Comparison of ENCODE assay signal across 14 cellular contexts in genomic region chr17:82278308-82278707, GRCh38. TPM values are rescaled to one million over a fixed set of nuclear protein-coding genes. Genes with fewer than 3 reads are reported as not detected.
DNase-seq lines count a peak whose midpoint lies in the region; ATAC-seq, FAIRE-seq and TF ChIP-seq lines count a peak whose summit lies in the region.
"Had no signal": no experiment of that assay in that cellular context is flagged by ENCODE, and none has a peak within 500 bp of the region (broad histone marks: within the 10 kb centered on the region; RNA-seq: fewer than 3 reads in every experiment).

No MANE protein-coding gene starts in this region.

- TF ChIP-seq CTCF in bronchial epithelial cell (IDR thresholded peaks at IDR 0.05; ENCODE audit: insufficient read depth, low read length, severe bottlenecking) = no peak
- TF ChIP-seq CTCF in kidney (IDR thresholded peaks at IDR 0.05; ENCODE audit: borderline replicate concordance, extremely low read depth, insufficient read depth) = no peak
- no peak for TF ChIP-seq CTCF in HFFc6 (IDR thresholded peaks at IDR 0.05)

- H3K4me1 Mint-ChIP-seq in HFFc6 (ENCODE audit: low read depth) = peaks cover 14% of the 10 kb centered on the region

- H3K9me3 Mint-ChIP-seq in HFFc6 = no peaks in the 10 kb centered on the region
- H3K9me3 Mint-ChIP-seq: IgD-negative memory B cell had no signal

- H3K27me3 ChIP-seq in BLaER1 (no peaks in the 10 kb centered on the region), bronchial epithelial cell (ENCODE audit: control insufficient read depth, insufficient read depth, low read length) (no peaks in the 10 kb centered on the region)

- FAIRE-seq in bronchial epithelial cell (lab: Jason Lieb, UNC) (peak; percentile 50), kidney (lab: Jason Lieb, UNC) (no peak)
- FAIRE-seq: GM18507 had no signal

- no peak overlapping the region for H3K27ac ChIP-seq in BLaER1
- H3K27ac ChIP-seq in kidney (ENCODE audit: low read depth in 2 of 2, low read length in 2 of 2) = no peak overlapping the region

- no peak overlapping the region for H3K27ac Mint-ChIP-seq in HFFc6
- H3K27ac Mint-ChIP-seq: H9 had no signal

- H3K4me3 ChIP-seq in BLaER1 (no peak overlapping the region), bronchial epithelial cell (ENCODE audit: low read depth, low read length) (no peak overlapping the region), kidney (ENCODE audit: low read length in 2 of 2) (no peak overlapping the region)

- H3K4me1 ChIP-seq in BLaER1 (peaks cover 43% of the 10 kb centered on the region), kidney (ENCODE audit: control insufficient read depth in 1 of 2, insufficient read depth in 1 of 2, low read depth in 1 of 2, low read length in 2 of 2) (peaks cover 9 to 20% of the 10 kb centered on the region in 2 donors)

- H3K27me3 Mint-ChIP-seq in HFFc6 (ENCODE audit: insufficient read depth) = peaks cover 4% of the 10 kb centered on the region; the same call in 1 of the 2 replicates

- H3K36me3 ChIP-seq in BLaER1 (no peaks in the 10 kb centered on the region), bronchial epithelial cell (ENCODE audit: control insufficient read depth, insufficient read depth, low read length) (no peaks in the 10 kb centered on the region), kidney (ENCODE audit: control insufficient read depth in 1 of 2, insufficient read depth in 2 of 2, low read length in 2 of 2) (no peaks in the 10 kb centered on the region)

- peak overlapping the region; percentile 33; the same call in 1 of the 2 replicates for H3K4me2 ChIP-seq in BLaER1

- H3K9ac ChIP-seq in BLaER1 = no peak overlapping the region
- peak overlapping the region in 1 of 2 donors; percentile 7 for H3K9ac ChIP-seq in kidney (ENCODE audit: low read length in 2 of 2)

- intact Hi-C loops in kidney (cut with DNase I) (no loop called here), Right ventricle myocardium inferior (cut with DNase I) (no loop called here)

- H4K20me1 ChIP-seq in BLaER1 = no peaks in the 10 kb centered on the region

- no peaks in the 10 kb centered on the region for H3K9me3 ChIP-seq in BLaER1
- no peaks in the 10 kb centered on the region for H3K9me3 ChIP-seq in kidney (ENCODE audit: control insufficient read depth in 1 of 2, low read length in 2 of 2)

- no peak overlapping the region for H3K4me3 Mint-ChIP-seq in HFFc6

- no peaks in the 10 kb centered on the region for H3K36me3 Mint-ChIP-seq in HFFc6 (ENCODE audit: low read depth)
- H3K36me3 Mint-ChIP-seq: IgD-negative memory B cell had no signal

- no peak for DNase-seq in bronchial epithelial cell (ENCODE audit: low read depth)
- peak; percentile 4 for DNase-seq in kidney
- DNase-seq in D341Med (ENCODE audit: low spot score) = no peak
- DNase-seq in Right ventricle myocardium inferior (ENCODE audit: missing footprints) = no peak
- no peak for DNase-seq in HFFc6
- DNase-seq: 8988T, DMS53, H9, NCI-H1930, SHP77 had no signal

- no peak for ATAC-seq in Right ventricle myocardium inferior

RNA-seq across cellular contexts. Expression of gene CSNK1D, which starts 4.8 kb away (rescaled TPM):
- total RNA-seq in bronchial epithelial cell (64.9 and 72.4 TPM in 2 replicates), kidney (160 TPM), Right ventricle myocardium inferior (62.6 TPM)
- 69.7 TPM for polyA plus RNA-seq in kidney (ENCODE audit: insufficient read depth, low read depth, low replicate concordance)
- total RNA-seq in HFFc6 (2021; fragmentation: NEBNext Ultra II Directional; extraction: Animal tissue kit (Norgen Biotek cat#: 25700)) = 100 to 1,000 TPM; 116 to 128 (median 118) TPM

RNA-seq across cellular contexts. Expression of gene CD7, which starts 39.1 kb away (rescaled TPM):
- not detected in 2 replicates for total RNA-seq in bronchial epithelial cell
- 9.2 TPM for total RNA-seq in kidney
- 1.0 TPM for polyA plus RNA-seq in kidney (ENCODE audit: insufficient read depth, low read depth, low replicate concordance)
- 0.73 TPM for total RNA-seq in Right ventricle myocardium inferior
- total RNA-seq in HFFc6 (2021; fragmentation: NEBNext Ultra II Directional; extraction: Animal tissue kit (Norgen Biotek cat#: 25700)) = under 1 TPM in 1 of 6 experiments, not detected in 5; 0.20 TPM
- total RNA-seq: NCI-H460 had no signal

RNA-seq across cellular contexts. Expression of gene SLC16A3, which starts 49.5 kb away (rescaled TPM):
- total RNA-seq in bronchial epithelial cell (162 and 205 TPM in 2 replicates), kidney (85.7 TPM), Right ventricle myocardium inferior (10.4 TPM)
- 28.8 TPM for polyA plus RNA-seq in kidney (ENCODE audit: insufficient read depth, low read depth, low replicate concordance)
- 100 to 1,000 TPM; 475 to 624 (median 523) TPM for total RNA-seq in HFFc6 (2021; fragmentation: NEBNext Ultra II Directional; extraction: Animal tissue kit (Norgen Biotek cat#: 25700))

RNA-seq across cellular contexts. Expression of gene SECTM1, which starts 55.3 kb away (rescaled TPM):
- total RNA-seq in bronchial epithelial cell (1.3 and 3.7 TPM in 2 replicates), kidney (87.5 TPM), Right ventricle myocardium inferior (4.9 TPM)
- 15.4 TPM for polyA plus RNA-seq in kidney (ENCODE audit: insufficient read depth, low read depth, low replicate concordance)
- 1 to 10 TPM; 1.7 to 3.9 (median 2.8) TPM for total RNA-seq in HFFc6 (2021; fragmentation: NEBNext Ultra II Directional; extraction: Animal tissue kit (Norgen Biotek cat#: 25700))
